ENCODE assay signal across 8 cellular contexts in the genomic region with DNA sequence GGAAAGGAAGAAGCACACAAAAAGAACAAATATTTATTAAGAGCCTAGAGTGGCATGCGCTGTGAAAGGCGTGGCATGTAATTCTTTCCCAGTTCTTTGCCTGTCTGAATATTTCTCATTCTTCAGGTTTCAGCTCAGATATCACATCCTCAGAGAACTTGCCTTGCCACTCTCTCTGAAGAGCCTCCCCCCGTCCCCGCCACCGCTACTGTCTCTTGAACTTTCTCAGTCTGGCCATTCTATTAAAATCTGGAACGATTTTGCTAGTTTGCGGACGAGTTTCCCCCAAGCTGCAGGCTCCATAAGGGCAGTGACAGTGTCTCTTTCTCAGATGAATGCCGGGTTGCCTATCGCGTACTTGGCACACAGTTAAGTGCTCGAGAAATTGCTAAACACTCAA. TPM values are rescaled to one million over a fixed set of nuclear protein-coding genes. Genes with fewer than 3 reads are reported as not detected.
DNase-seq lines count a peak whose midpoint lies in the region; ATAC-seq and TF ChIP-seq lines count a peak whose summit lies in the region.

No MANE protein-coding gene starts in this region.

- H3K36me3 ChIP-seq in CD8-positive, alpha-beta memory T cell (ENCODE audit: insufficient read depth, low read length), result no peaks in the 10 kb centered on the region
- H3K36me3 ChIP-seq in OCI-LY3 (replicated peaks; ENCODE audit: low read depth, low read length) (no peaks in the 10 kb centered on the region), muscle layer of duodenum (ENCODE audit: control insufficient read depth in 1 of 2, insufficient read depth in 2 of 2, low read length in 2 of 2) (no peaks in the 10 kb centered on the region)
- no peaks in the 10 kb centered on the region for H3K36me3 ChIP-seq in effector memory CD4-positive, alpha-beta T cell (ENCODE audit: control insufficient read depth, insufficient read depth, low read length)

- peak overlapping the region; percentile 58 for H3K4me3 ChIP-seq in CD8-positive, alpha-beta memory T cell (ENCODE audit: low read length)
- no peak overlapping the region for H3K4me3 ChIP-seq in OCI-LY3 (ENCODE audit: low read length)
- H3K4me3 ChIP-seq in effector memory CD4-positive, alpha-beta T cell (ENCODE audit: insufficient read depth, low read depth, low read length, poor library complexity, severe bottlenecking), result peak overlapping the region; percentile 90
- H3K4me3 ChIP-seq in muscle layer of duodenum (ENCODE audit: low read depth in 1 of 2, low read length in 2 of 2), result peak overlapping the region; percentile 79 to 83

- DNase-seq in CD8-positive, alpha-beta memory T cell, result no peak
- DNase-seq in effector memory CD4-positive, alpha-beta T cell, result no peak
- DNase-seq in globus pallidus (ENCODE audit: low spot score), result no peak

- ATAC-seq in GM18870 (IDR thresholded peaks at IDR 0.05; ENCODE audit: unreplicated experiment) (no peak), GM18858 (IDR thresholded peaks at IDR 0.05; ENCODE audit: unreplicated experiment) (no peak), GM21737 (IDR thresholded peaks at IDR 0.05; ENCODE audit: unreplicated experiment) (no peak)

- H3K27ac Mint-ChIP-seq in CD8-positive, alpha-beta memory T cell, result peak overlapping the region; percentile 79 to 96 (median 90)

- POLR2A ChIA-PET in CD8-positive, alpha-beta memory T cell (lab: Charles Lee), result interaction anchor here (0.6 to 2.2 kb wide), 11 partner anchors 13 to 780 kb away, joined by 3 to 12 read pairs (median 4); partner anchors contain the start of gene BUB3

- H3K9me3 Mint-ChIP-seq in CD8-positive, alpha-beta memory T cell, result no peaks in the 10 kb centered on the region

- no peak overlapping the region for H2AFZ ChIP-seq in OCI-LY3 (ENCODE audit: low read depth, low read length)

- peak overlapping the region; percentile 54; the same call in 1 of the 2 replicates for H3K4me2 ChIP-seq in OCI-LY3 (ENCODE audit: low read length)

- peaks cover 28% of the 10 kb centered on the region for H3K4me1 ChIP-seq in CD8-positive, alpha-beta memory T cell (ENCODE audit: insufficient read depth, low read length)
- H3K4me1 ChIP-seq in OCI-LY3 (ENCODE audit: low read length) (peaks cover 6% of the 10 kb centered on the region), muscle layer of duodenum (ENCODE audit: control insufficient read depth in 1 of 2, insufficient read depth in 2 of 2, low read length in 2 of 2) (no peaks in the 10 kb centered on the region)
- no peaks in the 10 kb centered on the region for H3K4me1 ChIP-seq in effector memory CD4-positive, alpha-beta T cell (ENCODE audit: control insufficient read depth, insufficient read depth, low read length, poor library complexity, severe bottlenecking)

- no peak overlapping the region for H3K27ac ChIP-seq in CD8-positive, alpha-beta memory T cell (ENCODE audit: low read depth, low read length)
- H3K27ac ChIP-seq in OCI-LY3 (ENCODE audit: low read length) (no peak overlapping the region), muscle layer of duodenum (ENCODE audit: low read length) (peak overlapping the region; percentile 74)
- H3K27ac ChIP-seq in effector memory CD4-positive, alpha-beta T cell (ENCODE audit: insufficient read depth, low read length, poor library complexity, severe bottlenecking), result peak overlapping the region; percentile 95

- no peaks in the 10 kb centered on the region for H3K27me3 ChIP-seq in CD8-positive, alpha-beta memory T cell (ENCODE audit: insufficient read depth, low read length, poor library complexity, severe bottlenecking)
- H3K27me3 ChIP-seq in OCI-LY3 (ENCODE audit: low read depth, low read length) (peaks cover 58% of the 10 kb centered on the region), muscle layer of duodenum (ENCODE audit: low read depth, low read length) (no peaks in the 10 kb centered on the region)
- no peaks in the 10 kb centered on the region for H3K27me3 ChIP-seq in effector memory CD4-positive, alpha-beta T cell (replicated peaks; ENCODE audit: control insufficient read depth, insufficient read depth, low read length, poor library complexity, severe bottlenecking)

- peaks cover 10 to 24% of the 10 kb centered on the region in 2 donors for H3K27me3 Mint-ChIP-seq in CD8-positive, alpha-beta memory T cell

- peaks cover 34 to 41% (median 40%) of the 10 kb centered on the region in 3 donors for H3K4me1 Mint-ChIP-seq in CD8-positive, alpha-beta memory T cell

- no peaks in the 10 kb centered on the region for H3K79me2 ChIP-seq in OCI-LY3 (ENCODE audit: low read length)

- H3K4me3 Mint-ChIP-seq in CD8-positive, alpha-beta memory T cell, result peak overlapping the region; percentile 86 to 93 (median 88)

- H4K20me1 ChIP-seq in OCI-LY3 (ENCODE audit: insufficient read depth, low read length), result no peaks in the 10 kb centered on the region

- H3K9me3 ChIP-seq in CD8-positive, alpha-beta memory T cell (ENCODE audit: low read length), result no peaks in the 10 kb centered on the region
- H3K9me3 ChIP-seq in OCI-LY3 (ENCODE audit: insufficient read depth, low read length), result no peaks in the 10 kb centered on the region
- no peaks in the 10 kb centered on the region for H3K9me3 ChIP-seq in effector memory CD4-positive, alpha-beta T cell (ENCODE audit: control insufficient read depth, low read length)
- no peaks in the 10 kb centered on the region for H3K9me3 ChIP-seq in muscle layer of duodenum (ENCODE audit: control insufficient read depth in 1 of 2, low read length in 2 of 2)

- no peak for TF ChIP-seq CTCF in OCI-LY3 (IDR thresholded peaks at IDR 0.05; ENCODE audit: low read depth, low read length)

- no peak overlapping the region for H3K9ac ChIP-seq in OCI-LY3 (ENCODE audit: low read length)

- H3K36me3 Mint-ChIP-seq in CD8-positive, alpha-beta memory T cell, result peaks cover 0 to 8% (median 8%) of the 10 kb centered on the region in 3 donors

- CTCF ChIA-PET in CD8-positive, alpha-beta memory T cell (lab: Charles Lee), result interaction anchor here (0.7 to 1.3 kb wide), 5 partner anchors 14 to 61 kb away, joined by 3 to 7 read pairs (median 4); no protein-coding TSS in a partner anchor

RNA-seq across cellular contexts. Expression of gene PLEKHA1, which starts 0.8 kb away (rescaled TPM):
- total RNA-seq in CD8-positive, alpha-beta memory T cell, result 10 to 100 TPM; 14.5 to 16.8 TPM
- 101 TPM for polyA plus RNA-seq in CD8-positive, alpha-beta memory T cell

Comparison
In these comparisons a context has a peak if more than half of its experiments do, and no peak if none do; other contexts are left out.
1. H3K27ac ChIP-seq: peak in effector memory CD4-positive, alpha-beta T cell (single experiment) and muscle layer of duodenum (single experiment); none in CD8-positive, alpha-beta memory T cell (single experiment) and OCI-LY3 (single experiment).